In the genomic region with DNA sequence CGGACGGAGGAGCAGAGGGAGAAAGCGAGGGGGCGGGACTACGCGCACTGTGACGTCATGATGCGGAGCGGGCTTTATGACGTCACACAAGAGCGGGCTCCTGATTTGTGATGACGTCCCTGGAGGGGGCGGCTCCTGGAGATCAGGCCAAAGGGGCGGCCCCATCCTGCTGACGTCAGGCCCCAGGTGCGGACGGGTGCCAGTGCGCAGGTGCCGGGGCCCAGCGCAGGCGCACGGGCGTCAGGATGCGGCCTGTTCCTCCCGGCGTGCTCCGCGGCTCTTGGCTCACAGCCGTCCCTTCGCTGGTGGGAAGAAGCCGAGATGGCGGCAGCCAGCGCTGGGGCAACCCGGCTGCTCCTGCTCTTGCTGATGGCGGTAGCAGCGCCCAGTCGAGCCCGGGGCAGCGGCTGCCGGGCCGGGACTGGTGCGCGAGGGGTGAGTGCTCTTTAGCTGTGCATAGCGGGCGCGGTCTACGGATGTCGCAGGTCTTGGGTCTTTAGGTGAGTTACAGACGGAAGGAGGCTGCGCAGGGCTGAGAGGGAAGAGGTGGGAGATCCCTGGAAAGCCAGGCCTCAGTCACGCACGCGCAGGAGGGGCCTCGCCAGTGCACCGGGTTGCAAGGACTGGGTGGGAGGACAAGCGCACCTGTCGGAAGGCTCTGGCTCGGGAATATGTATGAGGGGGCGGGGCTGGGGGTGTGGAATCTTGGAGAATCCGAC, we compare ENCODE assay signal across 1 cellular context.
TF ChIP-seq lines count a peak whose summit lies in the region.

A gene (plus strand): TSS at position 284 of the 719 bp plus-strand sequence. CDS start 38 bp downstream, at position 322.
A gene (minus strand): TSS at position 625 of the 719 bp plus-strand sequence. CDS start 460 bp downstream, at position 165.

TF ChIP-seq in A549, 52 proteins besides CTCF, POLR2A, EP300 and RAD21 (continued from another document):
- TF ChIP-seq, protein P1, sequence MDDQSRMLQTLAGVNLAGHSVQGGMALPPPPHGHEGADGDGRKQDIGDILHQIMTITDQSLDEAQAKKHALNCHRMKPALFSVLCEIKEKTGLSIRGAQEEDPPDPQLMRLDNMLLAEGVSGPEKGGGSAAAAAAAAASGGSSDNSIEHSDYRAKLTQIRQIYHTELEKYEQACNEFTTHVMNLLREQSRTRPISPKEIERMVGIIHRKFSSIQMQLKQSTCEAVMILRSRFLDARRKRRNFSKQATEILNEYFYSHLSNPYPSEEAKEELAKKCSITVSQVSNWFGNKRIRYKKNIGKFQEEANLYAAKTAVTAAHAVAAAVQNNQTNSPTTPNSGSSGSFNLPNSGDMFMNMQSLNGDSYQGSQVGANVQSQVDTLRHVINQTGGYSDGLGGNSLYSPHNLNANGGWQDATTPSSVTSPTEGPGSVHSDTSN (IDR thresholded peaks at IDR 0.05), result no peak
- TF ChIP-seq, protein P2, sequence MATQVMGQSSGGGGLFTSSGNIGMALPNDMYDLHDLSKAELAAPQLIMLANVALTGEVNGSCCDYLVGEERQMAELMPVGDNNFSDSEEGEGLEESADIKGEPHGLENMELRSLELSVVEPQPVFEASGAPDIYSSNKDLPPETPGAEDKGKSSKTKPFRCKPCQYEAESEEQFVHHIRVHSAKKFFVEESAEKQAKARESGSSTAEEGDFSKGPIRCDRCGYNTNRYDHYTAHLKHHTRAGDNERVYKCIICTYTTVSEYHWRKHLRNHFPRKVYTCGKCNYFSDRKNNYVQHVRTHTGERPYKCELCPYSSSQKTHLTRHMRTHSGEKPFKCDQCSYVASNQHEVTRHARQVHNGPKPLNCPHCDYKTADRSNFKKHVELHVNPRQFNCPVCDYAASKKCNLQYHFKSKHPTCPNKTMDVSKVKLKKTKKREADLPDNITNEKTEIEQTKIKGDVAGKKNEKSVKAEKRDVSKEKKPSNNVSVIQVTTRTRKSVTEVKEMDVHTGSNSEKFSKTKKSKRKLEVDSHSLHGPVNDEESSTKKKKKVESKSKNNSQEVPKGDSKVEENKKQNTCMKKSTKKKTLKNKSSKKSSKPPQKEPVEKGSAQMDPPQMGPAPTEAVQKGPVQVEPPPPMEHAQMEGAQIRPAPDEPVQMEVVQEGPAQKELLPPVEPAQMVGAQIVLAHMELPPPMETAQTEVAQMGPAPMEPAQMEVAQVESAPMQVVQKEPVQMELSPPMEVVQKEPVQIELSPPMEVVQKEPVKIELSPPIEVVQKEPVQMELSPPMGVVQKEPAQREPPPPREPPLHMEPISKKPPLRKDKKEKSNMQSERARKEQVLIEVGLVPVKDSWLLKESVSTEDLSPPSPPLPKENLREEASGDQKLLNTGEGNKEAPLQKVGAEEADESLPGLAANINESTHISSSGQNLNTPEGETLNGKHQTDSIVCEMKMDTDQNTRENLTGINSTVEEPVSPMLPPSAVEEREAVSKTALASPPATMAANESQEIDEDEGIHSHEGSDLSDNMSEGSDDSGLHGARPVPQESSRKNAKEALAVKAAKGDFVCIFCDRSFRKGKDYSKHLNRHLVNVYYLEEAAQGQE (IDR thresholded peaks at IDR 0.05), result no peak
- no peak for TF ChIP-seq GATA3 (IDR thresholded peaks at IDR 0.05; ENCODE audit: borderline replicate concordance)
- TF ChIP-seq, protein P3, sequence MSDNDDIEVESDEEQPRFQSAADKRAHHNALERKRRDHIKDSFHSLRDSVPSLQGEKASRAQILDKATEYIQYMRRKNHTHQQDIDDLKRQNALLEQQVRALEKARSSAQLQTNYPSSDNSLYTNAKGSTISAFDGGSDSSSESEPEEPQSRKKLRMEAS (IDR thresholded peaks at IDR 0.05), result peak; percentile 78
- no peak for TF ChIP-seq HEYL (CRISPR knock-in tag; IDR thresholded peaks at IDR 0.05)
- TF ChIP-seq NR3C1 (IDR thresholded peaks at IDR 0.05), result no peak
- TF ChIP-seq, protein P4, sequence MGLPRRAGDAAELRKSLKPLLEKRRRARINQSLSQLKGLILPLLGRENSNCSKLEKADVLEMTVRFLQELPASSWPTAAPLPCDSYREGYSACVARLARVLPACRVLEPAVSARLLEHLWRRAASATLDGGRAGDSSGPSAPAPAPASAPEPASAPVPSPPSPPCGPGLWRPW (IDR thresholded peaks at IDR 0.05), result no peak
- 0 out of 2 replicates have a peak, but pooled peaks have one; percentile 52 for TF ChIP-seq RCOR1 (IDR thresholded peaks at IDR 0.05; ENCODE audit: low read depth, low read length)
- TF ChIP-seq KDM1A (IDR thresholded peaks at IDR 0.05; ENCODE audit: low read depth), result no peak
- TF ChIP-seq, protein P5, sequence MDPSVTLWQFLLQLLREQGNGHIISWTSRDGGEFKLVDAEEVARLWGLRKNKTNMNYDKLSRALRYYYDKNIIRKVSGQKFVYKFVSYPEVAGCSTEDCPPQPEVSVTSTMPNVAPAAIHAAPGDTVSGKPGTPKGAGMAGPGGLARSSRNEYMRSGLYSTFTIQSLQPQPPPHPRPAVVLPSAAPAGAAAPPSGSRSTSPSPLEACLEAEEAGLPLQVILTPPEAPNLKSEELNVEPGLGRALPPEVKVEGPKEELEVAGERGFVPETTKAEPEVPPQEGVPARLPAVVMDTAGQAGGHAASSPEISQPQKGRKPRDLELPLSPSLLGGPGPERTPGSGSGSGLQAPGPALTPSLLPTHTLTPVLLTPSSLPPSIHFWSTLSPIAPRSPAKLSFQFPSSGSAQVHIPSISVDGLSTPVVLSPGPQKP (IDR thresholded peaks at IDR 0.05; ENCODE audit: low read depth, low read length), result no peak
- no peak for TF ChIP-seq CHD2 (IDR thresholded peaks at IDR 0.05; ENCODE audit: low read length, partially characterized antibody)
- TF ChIP-seq CHD4 (IDR thresholded peaks at IDR 0.05; ENCODE audit: borderline replicate concordance), result no peak
- no peak for TF ChIP-seq POLR2AphosphoS2 (conservative IDR thresholded peaks at IDR 0.05; ENCODE audit: low read length)
- no peak for TF ChIP-seq ZFP36 (IDR thresholded peaks at IDR 0.05; ENCODE audit: borderline replicate concordance, partially characterized antibody)
- no peak for TF ChIP-seq RARB (CRISPR knock-in tag; IDR thresholded peaks at IDR 0.05)
- TF ChIP-seq, protein P6, sequence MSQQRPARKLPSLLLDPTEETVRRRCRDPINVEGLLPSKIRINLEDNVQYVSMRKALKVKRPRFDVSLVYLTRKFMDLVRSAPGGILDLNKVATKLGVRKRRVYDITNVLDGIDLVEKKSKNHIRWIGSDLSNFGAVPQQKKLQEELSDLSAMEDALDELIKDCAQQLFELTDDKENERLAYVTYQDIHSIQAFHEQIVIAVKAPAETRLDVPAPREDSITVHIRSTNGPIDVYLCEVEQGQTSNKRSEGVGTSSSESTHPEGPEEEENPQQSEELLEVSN (IDR thresholded peaks at IDR 0.05; ENCODE audit: borderline replicate concordance, low read depth), result peak; percentile 35; the same call in 1 of the 2 replicates
- TF ChIP-seq CBX2 (IDR thresholded peaks at IDR 0.05; ENCODE audit: borderline replicate concordance, low read depth), result no peak
- TF ChIP-seq FOXS1 (CRISPR knock-in tag; IDR thresholded peaks at IDR 0.05), result no peak
- peak; percentile 92 for TF ChIP-seq MAFK (IDR thresholded peaks at IDR 0.05; ENCODE audit: partially characterized antibody)
- no peak for TF ChIP-seq NPAS2 (CRISPR knock-in tag; IDR thresholded peaks at IDR 0.05; ENCODE audit: borderline replicate concordance)
- TF ChIP-seq ZC3H11A (IDR thresholded peaks at IDR 0.05), result no peak
- TF ChIP-seq HDAC2 (IDR thresholded peaks at IDR 0.05), result no peak
- no peak for TF ChIP-seq JUNB (IDR thresholded peaks at IDR 0.05)
- peak; percentile 27; the same call in 1 of the 2 replicates for TF ChIP-seq MYC (IDR thresholded peaks at IDR 0.05; ENCODE audit: borderline replicate concordance, low read length)
- peak; percentile 86 for TF ChIP-seq RFX5 (IDR thresholded peaks at IDR 0.05)
- TF ChIP-seq CEBPB (IDR thresholded peaks at IDR 0.05), result no peak
- peak; percentile 98 for TF ChIP-seq PHF8 (IDR thresholded peaks at IDR 0.05; ENCODE audit: borderline replicate concordance, low read depth)
